ENCODE assay signal across 9 cellular contexts in genomic region chr18:27312853-27313252, GRCh38.
"Had no signal": no experiment of that assay in that cellular context is flagged by ENCODE, and none has a peak within 500 bp of the region (broad histone marks: within the 10 kb centered on the region; RNA-seq: fewer than 3 reads in every experiment).

No MANE protein-coding gene starts in this region.

- H3K4me3 ChIP-seq: K562 had no signal

- H3K36me3 Mint-ChIP-seq: IgD-negative memory B cell had no signal

- DNase-seq: IMR-90, KBM-7, KG1 had no signal

- H3K27me3 Mint-ChIP-seq: IgD-negative memory B cell had no signal

- FAIRE-seq: HepG2, HTR-8/SVneo, K562 had no signal

- H3K27ac Mint-ChIP-seq: IgD-negative memory B cell had no signal

- H3K9ac ChIP-seq: KMS-11 had no signal

- H3K4me2 ChIP-seq: KMS-11 had no signal

- ATAC-seq: HepG2, K562 had no signal

- H3K27ac ChIP-seq: HL-60, KMS-11 had no signal

- H3K4me1 Mint-ChIP-seq: IgD-negative memory B cell had no signal

- H3K4me3 Mint-ChIP-seq: IgD-negative memory B cell had no signal
